ENCODE assay signal across 21 cellular contexts in the genomic region with DNA sequence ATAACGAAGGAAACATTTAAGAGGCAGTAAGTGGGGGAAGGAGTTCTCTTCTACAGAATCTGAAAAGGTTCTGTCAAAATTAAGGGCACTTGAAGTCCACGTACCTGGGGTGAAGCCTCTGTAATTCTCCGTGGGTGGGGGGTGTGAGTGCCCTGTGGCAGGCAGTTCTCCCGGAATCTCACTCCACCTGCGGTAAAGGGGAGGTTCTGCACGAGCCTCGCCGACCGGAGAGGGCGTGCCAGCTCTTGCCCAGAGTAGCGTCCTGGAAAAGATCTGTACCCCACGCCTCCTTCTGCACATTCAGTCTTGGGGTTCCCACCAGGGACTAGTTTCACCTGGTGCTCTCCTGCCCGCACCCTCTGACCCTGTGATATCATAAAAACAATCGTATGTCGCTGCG.
"Had no signal": no experiment of that assay in that cellular context is flagged by ENCODE, and none has a peak within 500 bp of the region (broad histone marks: within the 10 kb centered on the region; RNA-seq: fewer than 3 reads in every experiment).

No MANE protein-coding gene starts in this region.

- H3K9me3 ChIP-seq: adrenal gland, esophagus squamous epithelium, suprapubic skin had no signal

- H3K79me2 ChIP-seq: hepatocyte had no signal

- H3K36me3 ChIP-seq: cardiac muscle cell had no signal

- DNase-seq: activated CD4-positive, alpha-beta T cell treated with anti-CD3 and anti-CD28 coated beads for 1 hour; activated gamma-delta T cell treated with Interleukin-2 at 50 U/mL for 16 hours; adrenal gland; effector memory CD8-positive, alpha-beta T cell; esophagus squamous epithelium; left colon; mammary epithelial cell; midbrain; nephron progenitor cell; nucleus accumbens; retina; stimulated activated CD4-positive, alpha-beta T cell treated with anti-CD3 and anti-CD28 coated beads, Interleukin-2, amount 100 ng/mL, for 24 hours; stimulated activated naive CD8-positive, alpha-beta T cell treated with anti-CD3 and anti-CD28 coated beads, Interleukin-15, Interleukin-2, amounts not matched to agents 100 U/mL and 50 U/mL, for 24 hours; T-helper 2 cell; trophoblast cell had no signal

- H3K27ac Mint-ChIP-seq: activated naive CD4-positive, alpha-beta T cell treated with anti-CD3 and anti-CD28 coated beads, Interleukin-2, amount 50 U/mL, for 72 hours; activated T-helper 1 cell treated with anti-CD3 and anti-CD28 coated beads, Interleukin-12 subunit alpha, Interleukin-12 subunit beta, Interleukin-2, Interleukin-4 antibody, amounts not matched to agents 30 ng/mL and 10 ng/mL and 1 ng/mL, durations not matched to agents 14 hours and 24 hours and 36 hours; effector memory CD8-positive, alpha-beta T cell; nephron progenitor cell had no signal

- H3K27me3 ChIP-seq: adrenal gland, cardiac muscle cell, hepatocyte, suprapubic skin had no signal

- H3K4me2 ChIP-seq: hepatocyte had no signal

- H3K4me3 ChIP-seq: adrenal gland, cardiac muscle cell, esophagus squamous epithelium, hepatocyte, suprapubic skin had no signal

- ATAC-seq: activated naive CD4-positive, alpha-beta T cell treated with anti-CD3 and anti-CD28 coated beads, Interleukin-2, amount 50 U/mL, for 72 hours; effector memory CD8-positive, alpha-beta T cell; left colon; stimulated activated naive CD8-positive, alpha-beta T cell treated with anti-CD3 and anti-CD28 coated beads, Interleukin-15, Interleukin-2, amounts not matched to agents 100 U/mL and 50 U/mL, for 24 hours had no signal

- H2AFZ ChIP-seq: hepatocyte had no signal

- H3K4me3 Mint-ChIP-seq: activated T-helper 1 cell treated with anti-CD3 and anti-CD28 coated beads, Interleukin-12 subunit alpha, Interleukin-12 subunit beta, Interleukin-2, Interleukin-4 antibody, amounts not matched to agents 30 ng/mL and 10 ng/mL and 1 ng/mL, durations not matched to agents 14 hours and 24 hours and 36 hours; effector memory CD8-positive, alpha-beta T cell; nephron progenitor cell had no signal

- H3K4me1 ChIP-seq: adrenal gland had no signal

- H3K27ac ChIP-seq: adrenal gland, cardiac muscle cell, esophagus squamous epithelium, hepatocyte, suprapubic skin, VCaP had no signal
